1 cellular context compared by ENCODE assay signal in genomic region chr2:3575534-3576324, GRCh38.
A peak's percentile ranks its signal among the peaks of the same experiment; 100 is the strongest.
TF ChIP-seq lines count a peak whose summit lies in the region.

No MANE protein-coding gene starts in this region.

TF ChIP-seq in K562, 482 proteins besides CTCF, POLR2A, EP300 and RAD21 (continued from another document and continues in another):
- TF ChIP-seq PRMT5 (CRISPR knock-in tag; IDR thresholded peaks at IDR 0.05) (no peak), TRIM25 (IDR thresholded peaks at IDR 0.05; ENCODE audit: borderline replicate concordance) (0 out of 2 replicates have a peak, but pooled peaks have one; percentile 23), POLR2AphosphoS5 (IDR thresholded peaks at IDR 0.05; ENCODE audit: control insufficient read depth, insufficient read depth, low read depth, low read length) (no peak), ZNF445 (CRISPR knock-in tag; IDR thresholded peaks at IDR 0.05; ENCODE audit: low read depth) (no peak), ZNF395 (CRISPR knock-in tag; IDR thresholded peaks at IDR 0.05) (no peak), TSC22D4 (tag; IDR thresholded peaks at IDR 0.05) (no peak), SETDB1 (IDR thresholded peaks at IDR 0.05; ENCODE audit: low read length) (no peak), XRCC3 (IDR thresholded peaks at IDR 0.05) (no peak), GABPB1 (CRISPR knock-in tag; IDR thresholded peaks at IDR 0.05) (no peak), POLR2G (IDR thresholded peaks at IDR 0.05; ENCODE audit: low read depth, low read length) (peak; percentile 7), ZNF699 (CRISPR knock-in tag; IDR thresholded peaks at IDR 0.05; ENCODE audit: insufficient replicate concordance) (no peak), ZFP91 (CRISPR knock-in tag; IDR thresholded peaks at IDR 0.05) (no peak), SUPT5H (IDR thresholded peaks at IDR 0.05) (no peak), ZNF224 (CRISPR knock-in tag; IDR thresholded peaks at IDR 0.05) (no peak), RUNX1 (IDR thresholded peaks at IDR 0.05; ENCODE audit: low read depth) (no peak), NR2F6 (CRISPR knock-in tag; IDR thresholded peaks at IDR 0.05) (no peak), ATF1 (CRISPR knock-in tag; IDR thresholded peaks at IDR 0.05) (no peak), ATF1 (tag; IDR thresholded peaks at IDR 0.05) (no peak), SREBF2 (CRISPR knock-in tag; IDR thresholded peaks at IDR 0.05) (no peak), ZBTB8A (IDR thresholded peaks at IDR 0.05; ENCODE audit: partially characterized antibody) (no peak), ADNP (tag; IDR thresholded peaks at IDR 0.05) (no peak), EHMT2 (IDR thresholded peaks at IDR 0.05) (no peak), NRF1 (conservative IDR thresholded peaks at IDR 0.05 in 1 of 2, IDR thresholded peaks at IDR 0.05 in 1 of 2) (peak in 1 of 2 experiments; percentile 28; a peak in 1 of 4 replicates), ZNF12 (CRISPR knock-in tag; IDR thresholded peaks at IDR 0.05) (peak; percentile 12; the same call in 1 of the 2 replicates), HNRNPLL (IDR thresholded peaks at IDR 0.05; ENCODE audit: low read depth, low read length, poor library complexity, severe bottlenecking) (peak; percentile 30), GTF3C2 (IDR thresholded peaks at IDR 0.05; ENCODE audit: borderline replicate concordance, extremely low read depth, insufficient read length) (no peak), MYNN (IDR thresholded peaks at IDR 0.05) (no peak), MYNN (CRISPR knock-in tag; IDR thresholded peaks at IDR 0.05) (no peak), RERE (CRISPR knock-in tag; IDR thresholded peaks at IDR 0.05; ENCODE audit: borderline replicate concordance) (no peak), MAFG (tag; conservative IDR thresholded peaks at IDR 0.05) (no peak), U2AF1 (optimal IDR thresholded peaks at IDR 0.05; ENCODE audit: low read depth, low read length) (no peak), MTA1 (IDR thresholded peaks at IDR 0.05; ENCODE audit: borderline replicate concordance) (no peak), TARDBP (IDR thresholded peaks at IDR 0.05) (no peak), SRSF1 (IDR thresholded peaks at IDR 0.05; ENCODE audit: low read depth, low read length) (no peak), JUNB (CRISPR knock-in tag; conservative IDR thresholded peaks at IDR 0.05) (no peak), NCOA1 (IDR thresholded peaks at IDR 0.05; ENCODE audit: low read depth) (no peak), SFPQ (IDR thresholded peaks at IDR 0.05; ENCODE audit: low read depth, low read length) (no peak), STAG1 (CRISPR knock-in tag; IDR thresholded peaks at IDR 0.05; ENCODE audit: borderline replicate concordance) (peak; percentile 36; the same call in 1 of the 2 replicates), CBFA2T2 (conservative IDR thresholded peaks at IDR 0.05) (no peak), MTF1 (CRISPR knock-in tag; IDR thresholded peaks at IDR 0.05; ENCODE audit: borderline replicate concordance) (no peak), MED1 (CRISPR knock-in tag; IDR thresholded peaks at IDR 0.05; ENCODE audit: borderline replicate concordance) (no peak), CHAMP1 (IDR thresholded peaks at IDR 0.05) (no peak), HNRNPUL1 (IDR thresholded peaks at IDR 0.05; ENCODE audit: low read length) (no peak), ZNF639 (CRISPR knock-in tag; conservative IDR thresholded peaks at IDR 0.05 in 1 of 2, IDR thresholded peaks at IDR 0.05 in 1 of 2) (no peak), POLR3G (IDR thresholded peaks at IDR 0.05; ENCODE audit: extremely low read depth, insufficient read length, insufficient replicate concordance) (no peak), ZNF23 (CRISPR knock-in tag; IDR thresholded peaks at IDR 0.05) (no peak), PHF8 (IDR thresholded peaks at IDR 0.05; ENCODE audit: borderline replicate concordance, low read length) (no peak)
